In the genomic region with DNA sequence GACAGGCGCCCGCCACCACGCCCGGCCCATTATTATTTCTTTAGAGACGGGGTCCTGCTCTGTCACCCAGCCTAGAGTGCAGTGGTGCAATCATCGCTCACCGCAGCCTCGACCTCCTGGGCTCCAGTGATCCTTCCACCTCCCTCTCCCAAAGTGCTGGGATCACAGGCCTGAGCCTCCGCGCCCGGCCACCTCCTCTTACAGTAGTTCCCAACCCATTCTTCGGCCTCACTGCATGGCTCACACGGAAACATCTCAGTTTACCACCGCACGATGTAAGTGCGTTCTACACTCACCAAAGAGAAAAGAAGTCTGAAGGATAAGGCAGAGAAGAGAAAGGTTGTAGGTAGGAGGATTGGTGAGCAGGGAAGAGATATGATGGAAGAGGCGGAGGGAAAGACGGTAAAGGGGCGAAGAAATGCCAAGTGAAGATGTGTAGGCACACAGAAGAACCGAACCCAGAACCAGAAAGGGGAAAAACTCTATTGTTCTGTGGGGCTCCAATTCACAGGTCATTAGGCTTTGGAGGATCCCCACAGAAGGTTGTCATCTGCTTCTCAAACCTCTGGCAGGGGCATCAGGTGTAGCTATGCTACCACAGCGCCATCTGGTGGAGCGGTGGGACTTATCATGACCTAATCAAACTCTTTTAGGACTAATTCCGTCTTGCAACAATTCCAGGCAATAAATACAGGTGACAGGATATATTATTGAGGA, we compare ENCODE assay signal across 8 cellular contexts.
DNase-seq lines count a peak whose midpoint lies in the region; ATAC-seq and TF ChIP-seq lines count a peak whose summit lies in the region.

No MANE protein-coding gene starts in this region.

- no peak overlapping the region for H2AK5ac ChIP-seq in mesendoderm (ENCODE audit: low read length)

- H3K36me3 ChIP-seq in endodermal cell (ENCODE audit: control insufficient read depth, insufficient read depth, low read length) (no peaks in the 10 kb centered on the region), mesendoderm (ENCODE audit: control insufficient read depth, insufficient read depth, low read length) (no peaks in the 10 kb centered on the region)

- H3K4me3 Mint-ChIP-seq in endodermal cell = no peak overlapping the region

- TF ChIP-seq CTCF in AG09309 (IDR thresholded peaks at IDR 0.05; ENCODE audit: control insufficient read depth, insufficient read depth, low read depth, low read length, missing control alignments) (peak; percentile 90), endodermal cell (conservative IDR thresholded peaks at IDR 0.05) (peak; percentile 93)

- H2BK15ac ChIP-seq in mesendoderm (replicated peaks; ENCODE audit: low read depth) = no peak overlapping the region

- WGBS in endodermal cell (ENCODE audit: insufficient coverage in 1 of 2, insufficient read length in 1 of 2), 2 experiments = 78 to 79% methylated on average over 9 to 23 of the region's 23 CpGs
- 100% methylated on average over 2 of the region's 23 CpGs for WGBS in mesendoderm (ENCODE audit: extremely low coverage, insufficient coverage, low lambda C conversion rate)

- ATAC-seq in GM18873 (IDR thresholded peaks at IDR 0.05; ENCODE audit: low FRiP score, unreplicated experiment) = peak; percentile 70

- H3K9ac ChIP-seq in endodermal cell (ENCODE audit: extremely low read depth, low read length, poor library complexity, severe bottlenecking) (no peak overlapping the region), mesendoderm (ENCODE audit: low read length) (no peak overlapping the region)

- no peaks in the 10 kb centered on the region for H3K27me3 Mint-ChIP-seq in endodermal cell (ENCODE audit: insufficient read depth)

- no peak overlapping the region for H3K4ac ChIP-seq in mesendoderm (ENCODE audit: low read depth, low read length)

- H3K23ac ChIP-seq in mesendoderm (ENCODE audit: low read length) = no peak overlapping the region

- H3K27me3 ChIP-seq in endodermal cell (ENCODE audit: control insufficient read depth, insufficient read depth, low read length, poor library complexity, severe bottlenecking) (no peaks in the 10 kb centered on the region), mesendoderm (ENCODE audit: insufficient read depth, low read length, poor library complexity) (no peaks in the 10 kb centered on the region)

- H3K4me2 ChIP-seq in mesendoderm (ENCODE audit: low read length) = no peak overlapping the region

- H4K5ac ChIP-seq in mesendoderm (ENCODE audit: low read length) = no peak overlapping the region

- H3K79me1 ChIP-seq in mesendoderm (ENCODE audit: low read length) = no peaks in the 10 kb centered on the region

- no peaks in the 10 kb centered on the region for H3K9me3 ChIP-seq in endodermal cell (ENCODE audit: control insufficient read depth, low read length)

- no peaks in the 10 kb centered on the region for H3K79me2 ChIP-seq in mesendoderm (ENCODE audit: control insufficient read depth, insufficient read depth, low read length)

- peaks cover 1% of the 10 kb centered on the region for H3K9me3 Mint-ChIP-seq in endodermal cell

- H3K27ac ChIP-seq in endodermal cell (ENCODE audit: low read depth, low read length) (no peak overlapping the region), mesendoderm (ENCODE audit: low read depth, low read length) (no peak overlapping the region)

- H3K27ac Mint-ChIP-seq in endodermal cell = no peak overlapping the region

- H3K36me3 Mint-ChIP-seq in endodermal cell (ENCODE audit: low read depth) = no peaks in the 10 kb centered on the region

- H2BK5ac ChIP-seq in mesendoderm (ENCODE audit: low read length) = no peak overlapping the region

- no peak overlapping the region for H3K4me3 ChIP-seq in AG09309 (ENCODE audit: control insufficient read depth, low read depth, low read length)
- no peak overlapping the region for H3K4me3 ChIP-seq in endodermal cell (ENCODE audit: low read length)
- no peak overlapping the region for H3K4me3 ChIP-seq in mesendoderm (ENCODE audit: low read length)

- no peak overlapping the region for H3K18ac ChIP-seq in mesendoderm (ENCODE audit: low read length)

- DNase-seq in AG09309 (ENCODE audit: low read depth) (no peak), HT1080 (ENCODE audit: low read depth) (peak; percentile 69), NOMO-1 treated with dmso at 0.1 percent for 144 hours (lab: John Stamatoyannopoulos, UW; ENCODE audit: unreplicated experiment) (peak; percentile 18), endodermal cell (peak; percentile 97), mesendoderm (peak; percentile 88)
- DNase-seq in activated CD8-positive, alpha-beta memory T cell treated with anti-CD3 and anti-CD28 coated beads for 24 hours = peak; percentile 92
- peak; percentile 55 to 72 for DNase-seq in stimulated activated CD8-positive, alpha-beta memory T cell treated with anti-CD3 and anti-CD28 coated beads, Interleukin-2, amount 100 ng/mL, for 1 hour (ENCODE audit: low read depth in 2 of 2)

- no peak overlapping the region for H4K8ac ChIP-seq in mesendoderm (ENCODE audit: low read depth, low read length)

- no peak overlapping the region for H3K56ac ChIP-seq in mesendoderm (ENCODE audit: low read length)

- no peaks in the 10 kb centered on the region for H3K4me1 Mint-ChIP-seq in endodermal cell

- no peaks in the 10 kb centered on the region for H3K4me1 ChIP-seq in endodermal cell (ENCODE audit: control insufficient read depth, insufficient read depth, low read length)
- H3K4me1 ChIP-seq in mesendoderm (ENCODE audit: control insufficient read depth, low read depth, low read length) = no peaks in the 10 kb centered on the region

- no peak overlapping the region for H2BK120ac ChIP-seq in mesendoderm (ENCODE audit: low read depth, low read length)
